14 cellular contexts compared by ENCODE assay signal in the genomic region with DNA sequence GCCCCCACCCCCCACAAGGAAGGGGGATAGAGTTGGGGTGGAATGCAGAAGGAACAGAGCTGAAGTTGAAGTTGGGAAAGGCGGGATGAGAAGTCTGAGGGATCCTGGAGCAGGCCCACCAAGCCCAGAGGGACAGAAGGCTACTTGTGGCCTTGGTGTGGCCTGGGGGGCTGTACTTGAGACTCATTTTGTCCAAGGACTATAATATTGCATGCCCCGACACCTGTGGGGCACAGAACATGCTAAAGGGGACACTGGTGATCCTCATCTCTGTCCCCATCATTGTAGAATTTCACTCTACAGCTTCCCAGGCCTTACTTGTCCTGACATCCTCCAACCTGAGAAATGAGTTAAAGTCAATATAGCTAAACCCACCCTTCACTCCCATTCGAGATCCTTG. TPM values are rescaled to one million over a fixed set of nuclear protein-coding genes. Genes with fewer than 3 reads are reported as not detected.
DNase-seq lines count a peak whose midpoint lies in the region; TF ChIP-seq lines count a peak whose summit lies in the region.
"Had no signal": no experiment of that assay in that cellular context is flagged by ENCODE, and none has a peak within 500 bp of the region (broad histone marks: within the 10 kb centered on the region; RNA-seq: fewer than 3 reads in every experiment).

No MANE protein-coding gene starts in this region.

- peaks cover 29% of the 10 kb centered on the region for H3K4me1 Mint-ChIP-seq in activated naive CD4-positive, alpha-beta T cell treated with anti-CD3 and anti-CD28 coated beads, Interleukin-2, amount 50 U/mL, for 24 hours

- DNase-seq in activated naive CD4-positive, alpha-beta T cell treated with anti-CD3 and anti-CD28 coated beads, Interleukin-2, amount 50 U/mL, for 16 hours = no peak
- DNase-seq in caudate nucleus (lab: John Stamatoyannopoulos, UW) (no peak), tibial nerve (ENCODE audit: low spot score in 2 of 2) (no peak), brain microvascular endothelial cell (no peak), NCI-H1436 treated with DMSO at 0.1 percent for 48 hours (lab: John Stamatoyannopoulos, UW) (no peak), hippocampal formation (lab: John Stamatoyannopoulos, UW) (no peak)
- DNase-seq: activated CD8-positive, alpha-beta memory T cell treated with anti-CD3 and anti-CD28 coated beads for 24 hours; HFFc6; mesendoderm; NCI-H446; stimulated activated naive CD4-positive, alpha-beta T cell treated with Interleukin-2 at 50 U/mL for 16 hours had no signal

- TF ChIP-seq CTCF in tibial nerve (IDR thresholded peaks at IDR 0.05) (no peak), brain microvascular endothelial cell (IDR thresholded peaks at IDR 0.05; ENCODE audit: low read depth, low read length, missing control alignments) (no peak)

- H3K27me3 ChIP-seq in muscle layer of duodenum (ENCODE audit: low read depth, low read length) (peaks cover 51% of the 10 kb centered on the region), tibial nerve (peaks cover 0 to 77% of the 10 kb centered on the region in 2 donors), brain microvascular endothelial cell (replicated peaks) (no peaks in the 10 kb centered on the region)

- 55 to 69% methylated on average over 3 of the region's 3 CpGs for WGBS in tibial nerve, 2 donors

- peak overlapping the region; percentile 71 for H3K4me3 Mint-ChIP-seq in activated naive CD4-positive, alpha-beta T cell treated with anti-CD3 and anti-CD28 coated beads, Interleukin-2, amount 50 U/mL, for 24 hours
- H3K4me3 Mint-ChIP-seq: HFFc6 had no signal

- in situ Hi-C loops in brain microvascular endothelial cell (cut with HindIII; ENCODE audit: low pct_ligation_motif_present, low sequenced_read_pairs) = no loop called here

- H3K27ac ChIP-seq in caudate nucleus (ENCODE audit: low read depth, low read length) (peak overlapping the region; percentile 74), muscle layer of duodenum (ENCODE audit: low read length) (peak overlapping the region; percentile 39), tibial nerve (peak overlapping the region; percentile 46 to 79 (median 63)), brain microvascular endothelial cell (no peak overlapping the region)

- H3K9me3 ChIP-seq in muscle layer of duodenum (ENCODE audit: control insufficient read depth in 1 of 2, low read length in 2 of 2) (no peaks in the 10 kb centered on the region), tibial nerve (no peaks in the 10 kb centered on the region)

- TF ChIP-seq EP300 in tibial nerve (IDR thresholded peaks at IDR 0.05) = no peak

- no peak for TF ChIP-seq POLR2A in tibial nerve (IDR thresholded peaks at IDR 0.05)

- H3K36me3 ChIP-seq in muscle layer of duodenum (ENCODE audit: control insufficient read depth in 1 of 2, insufficient read depth in 2 of 2, low read length in 2 of 2) = peaks cover 0 to 5% of the 10 kb centered on the region in 2 donors
- peaks cover 0 to 18% (median 0%) of the 10 kb centered on the region in 3 donors for H3K36me3 ChIP-seq in tibial nerve
- H3K36me3 ChIP-seq in brain microvascular endothelial cell (replicated peaks) = no peaks in the 10 kb centered on the region

- H3K27ac Mint-ChIP-seq in activated naive CD4-positive, alpha-beta T cell treated with anti-CD3 and anti-CD28 coated beads, Interleukin-2, amount 50 U/mL, for 24 hours = no peak overlapping the region
- H3K27ac Mint-ChIP-seq: HFFc6 had no signal

- no peaks in the 10 kb centered on the region for H3K36me3 Mint-ChIP-seq in activated naive CD4-positive, alpha-beta T cell treated with anti-CD3 and anti-CD28 coated beads, Interleukin-2, amount 50 U/mL, for 24 hours

- peaks cover 21% of the 10 kb centered on the region for H3K27me3 Mint-ChIP-seq in activated naive CD4-positive, alpha-beta T cell treated with anti-CD3 and anti-CD28 coated beads, Interleukin-2, amount 50 U/mL, for 24 hours

- H3K4me3 ChIP-seq in muscle layer of duodenum (ENCODE audit: low read depth in 1 of 2, low read length in 2 of 2) (peak overlapping the region; percentile 42 to 49), tibial nerve (peak overlapping the region; percentile 19 to 55 (median 28)), brain microvascular endothelial cell (ENCODE audit: low read depth, low read length) (no peak overlapping the region)

- no peaks in the 10 kb centered on the region for H3K9me3 Mint-ChIP-seq in activated naive CD4-positive, alpha-beta T cell treated with anti-CD3 and anti-CD28 coated beads, Interleukin-2, amount 50 U/mL, for 24 hours
- H3K9me3 Mint-ChIP-seq: HFFc6 had no signal

- H3K4me1 ChIP-seq in muscle layer of duodenum (ENCODE audit: control insufficient read depth in 1 of 2, insufficient read depth in 2 of 2, low read length in 2 of 2) (peaks cover 3 to 49% of the 10 kb centered on the region in 2 donors), tibial nerve (peaks cover 0 to 52% (median 33%) of the 10 kb centered on the region in 4 donors)

RNA-seq across cellular contexts. Expression of a gene that starts 1.3 kb away (rescaled TPM):
- 10 to 100 TPM; 18.6 to 45.9 (median 33.0) TPM for total RNA-seq in tibial nerve
- total RNA-seq: SK-MEL-5 had no signal

RNA-seq across cellular contexts. Expression of a gene that starts 8.8 kb away (rescaled TPM):
- total RNA-seq in tibial nerve = 1 to 10 TPM in 2 of 4 donors, not detected in 2; 1.5 to 2.4 TPM
- total RNA-seq: SK-MEL-5 had no signal

RNA-seq across cellular contexts. Expression of a gene that starts 21.1 kb away (rescaled TPM):
- 1 to 10 TPM in 3 of 4 donors, not detected in 1; 1.4 to 3.1 (median 2.4) TPM for total RNA-seq in tibial nerve

RNA-seq across cellular contexts. Expression of a gene that starts 39.4 kb away (rescaled TPM):
- total RNA-seq in tibial nerve = 10 to 100 TPM; 19.8 to 32.8 (median 23.5) TPM
